15 cellular contexts compared by ENCODE assay signal in the genomic region with DNA sequence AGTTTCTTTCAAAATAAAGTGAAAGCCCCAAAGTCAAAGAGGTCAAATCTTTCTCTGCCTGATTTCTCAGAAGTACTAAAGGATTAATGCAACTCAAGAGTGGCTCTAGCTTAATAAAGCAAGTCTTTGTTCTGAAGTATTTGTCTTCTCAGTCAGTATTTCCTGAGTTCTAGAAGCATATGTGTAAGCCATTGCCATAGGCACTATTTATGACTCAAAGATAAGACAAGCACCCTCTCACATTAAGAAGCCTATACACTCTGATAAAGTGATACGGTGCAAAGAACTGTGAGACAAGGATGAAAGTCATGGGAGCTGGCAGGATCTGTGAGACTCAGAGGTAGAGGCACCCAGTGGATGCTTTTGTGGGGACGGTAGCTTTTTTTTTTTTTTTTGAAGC.
"Had no signal": no experiment of that assay in that cellular context is flagged by ENCODE, and none has a peak within 500 bp of the region (broad histone marks: within the 10 kb centered on the region; RNA-seq: fewer than 3 reads in every experiment).

No MANE protein-coding gene starts in this region.

- DNase-seq: activated B cell treated with CpG ODN at 0.5 μM for 24 hours; activated CD4-positive, alpha-beta T cell treated with anti-CD3 and anti-CD28 coated beads, Interleukin-2, amount 10 ng/mL, durations not matched to agents 7 days and 5 days; activated CD8-positive, alpha-beta memory T cell treated with anti-CD3 and anti-CD28 coated beads, Interleukin-2, amount 50 U/mL, for 48 hours; activated gamma-delta T cell treated with Interleukin-2 at 50 U/mL for 16 hours; activated naive CD8-positive, alpha-beta T cell treated with anti-CD3 and anti-CD28 coated beads, Interleukin-2, amount 10 ng/mL, durations not matched to agents 7 days and 5 days; brain microvascular endothelial cell; effector memory CD8-positive, alpha-beta T cell; glutamatergic neuron; hypothalamus; nephron progenitor cell; psoas muscle; stimulated activated CD4-positive, alpha-beta T cell treated with anti-CD3 and anti-CD28 coated beads, Interleukin-2, amount 100 ng/mL, for 24 hours; stomach; testis had no signal

- ATAC-seq: effector memory CD8-positive, alpha-beta T cell; psoas muscle had no signal

- H3K4me3 ChIP-seq: psoas muscle, stomach, testis, upper lobe of left lung had no signal

- H3K36me3 ChIP-seq: brain microvascular endothelial cell, stomach, upper lobe of left lung had no signal

- H3K27me3 ChIP-seq: brain microvascular endothelial cell, stomach, testis, upper lobe of left lung had no signal

- H3K27ac ChIP-seq: brain microvascular endothelial cell, psoas muscle, stomach, testis, upper lobe of left lung had no signal

- H3K9me3 ChIP-seq: psoas muscle, stomach, testis, upper lobe of left lung had no signal

- H3K4me1 ChIP-seq: psoas muscle, stomach, testis, upper lobe of left lung had no signal
